8 cellular contexts compared by ENCODE assay signal in genomic region chr1:207823531-207823879, GRCh38.
DNase-seq lines count a peak whose midpoint lies in the region; ATAC-seq and TF ChIP-seq lines count a peak whose summit lies in the region.

No MANE protein-coding gene starts in this region.

- H3K4me1 Mint-ChIP-seq in T-helper 17 cell, result peaks cover 65% of the 10 kb centered on the region

- peak overlapping the region; percentile 75 for H3K4me3 Mint-ChIP-seq in T-helper 17 cell

- H3K9ac ChIP-seq in BLaER1 treated with 17β-estradiol and CSF1 and Interleukin-3, amounts not matched to agents 10 nM and 100 nM, result peak overlapping the region in 3 of 11 experiments; percentile 19 to 74 (median 58); a peak in 5 of 22 replicates
- H3K9ac ChIP-seq in parathyroid adenoma, result peak overlapping the region; percentile 98

- H3K27me3 Mint-ChIP-seq in T-helper 17 cell, result no peaks in the 10 kb centered on the region

- peaks cover 0 to 11% (median 0%) of the 10 kb centered on the region in 11 experiments; a peak in 3 of 22 replicates for H4K20me1 ChIP-seq in BLaER1 treated with 17β-estradiol and CSF1 and Interleukin-3, amounts not matched to agents 10 nM and 100 nM

- ATAC-seq in T-helper 17 cell (no peak), HG02571 (IDR thresholded peaks at IDR 0.05; ENCODE audit: unreplicated experiment) (no peak), GM19023 (IDR thresholded peaks at IDR 0.05; ENCODE audit: unreplicated experiment) (no peak), HG03442 (IDR thresholded peaks at IDR 0.05; ENCODE audit: unreplicated experiment) (no peak), GM18511 (IDR thresholded peaks at IDR 0.05; ENCODE audit: unreplicated experiment) (no peak)

- H3K9me3 ChIP-seq in BLaER1 treated with 17β-estradiol and CSF1 and Interleukin-3, amounts not matched to agents 10 nM and 100 nM (replicated peaks in 1 of 11), result no peaks in the 10 kb centered on the region
- H3K9me3 ChIP-seq in T-helper 17 cell (ENCODE audit: control insufficient read depth, low read length, poor library complexity, severe bottlenecking), result no peaks in the 10 kb centered on the region
- H3K9me3 ChIP-seq in parathyroid adenoma (ENCODE audit: control insufficient read depth, low read length), result no peaks in the 10 kb centered on the region

- H3K27me3 ChIP-seq in BLaER1 treated with 17β-estradiol and CSF1 and Interleukin-3, amounts not matched to agents 10 nM and 100 nM, result no peaks in the 10 kb centered on the region
- H3K27me3 ChIP-seq in parathyroid adenoma (ENCODE audit: control insufficient read depth, insufficient read depth, low read length), result no peaks in the 10 kb centered on the region

- peak overlapping the region; percentile 3 for H2AFZ ChIP-seq in parathyroid adenoma

- H3K36me3 Mint-ChIP-seq in T-helper 17 cell (ENCODE audit: low read depth), result peaks cover 9% of the 10 kb centered on the region

- DNase-seq in T-helper 17 cell, result no peak
- DNase-seq in fibroblast of gingiva (ENCODE audit: low read depth), result peak; percentile 26

- peaks cover 60 to 88% (median 67%) of the 10 kb centered on the region in 10 experiments for H3K4me1 ChIP-seq in BLaER1 treated with 17β-estradiol and CSF1 and Interleukin-3, amounts not matched to agents 10 nM and 100 nM
- peaks cover 40% of the 10 kb centered on the region for H3K4me1 ChIP-seq in parathyroid adenoma

- peak overlapping the region in 10 of 11 experiments; percentile 60 to 96 (median 88); a peak in 16 of 22 replicates for H3K4me2 ChIP-seq in BLaER1 treated with 17β-estradiol and CSF1 and Interleukin-3, amounts not matched to agents 10 nM and 100 nM
- peak overlapping the region; percentile 64 for H3K4me2 ChIP-seq in parathyroid adenoma (ENCODE audit: low read length)

- H3K4me3 ChIP-seq in BLaER1 treated with 17β-estradiol and CSF1 and Interleukin-3, amounts not matched to agents 10 nM and 100 nM, result peak overlapping the region in 2 of 10 experiments; percentile 36 to 44; a peak in 4 of 20 replicates
- peak overlapping the region; percentile 97 for H3K4me3 ChIP-seq in parathyroid adenoma (ENCODE audit: low read depth, low read length)

- H3K27ac Mint-ChIP-seq in T-helper 17 cell, result peak overlapping the region; percentile 88

- H3K79me2 ChIP-seq in parathyroid adenoma, result peaks cover 52% of the 10 kb centered on the region

- no peak for TF ChIP-seq CTCF in parathyroid adenoma (IDR thresholded peaks at IDR 0.05)

- H3K27ac ChIP-seq in BLaER1 treated with 17β-estradiol and CSF1 and Interleukin-3, amounts not matched to agents 10 nM and 100 nM, result peak overlapping the region in 4 of 11 experiments; percentile 39 to 95 (median 90); a peak in 7 of 22 replicates
- peak overlapping the region; percentile 100 for H3K27ac ChIP-seq in parathyroid adenoma

- H3K36me3 ChIP-seq in BLaER1 treated with 17β-estradiol and CSF1 and Interleukin-3, amounts not matched to agents 10 nM and 100 nM, result peaks cover 0 to 12% (median 0%) of the 10 kb centered on the region in 11 experiments; a peak in 4 of 22 replicates
- H3K36me3 ChIP-seq in parathyroid adenoma (ENCODE audit: control insufficient read depth, insufficient read depth, low read length), result no peaks in the 10 kb centered on the region
